In genomic region chr4:4995103-4995761, GRCh38 we compare ENCODE assay signal across 8 cellular contexts. TPM values are rescaled to one million over a fixed set of nuclear protein-coding genes. Genes with fewer than 3 reads are reported as not detected.
DNase-seq lines count a peak whose midpoint lies in the region; ATAC-seq and TF ChIP-seq lines count a peak whose summit lies in the region.

No MANE protein-coding gene starts in this region.

- H3F3A ChIP-seq in GM23248 (ENCODE audit: insufficient read depth), result peaks cover 25% of the 10 kb centered on the region; the same call in 1 of the 2 replicates

- no peak overlapping the region for H3K27ac Mint-ChIP-seq in WTC11
- no peak overlapping the region for H3K27ac Mint-ChIP-seq in stimulated activated naive B cell treated with anti-CD40 and anti-IgM and Interleukin-4, amounts not matched to agents 10 μg/mL and 1 μg/mL and 100 μg/mL, for 72 hours

- H3K27ac ChIP-seq in GM23248 (no peak overlapping the region), mesendoderm (ENCODE audit: low read depth, low read length) (no peak overlapping the region)

- no peak overlapping the region for H3K4ac ChIP-seq in mesendoderm (ENCODE audit: low read depth, low read length)

- DNase-seq in EH (ENCODE audit: low read depth), result peak; percentile 78
- DNase-seq in GM23248, result peak; percentile 78
- DNase-seq in NCI-H1417 treated with DMSO at 0.1 percent for 48 hours (lab: John Stamatoyannopoulos, UW), result peak; percentile 5
- peak; percentile 87 for DNase-seq in WTC11 (ENCODE audit: low spot score)
- peak; percentile 59 for DNase-seq in epidermal melanocyte (ENCODE audit: insufficient read length, low spot score)
- DNase-seq in mesendoderm, result peak; percentile 90
- DNase-seq in stimulated activated naive B cell treated with anti-CD40 and anti-IgM and Interleukin-4, amounts not matched to agents 10 μg/mL and 1 μg/mL and 100 μg/mL, for 72 hours, result peak; percentile 17

- in situ Hi-C loops in GM23248 (cut with MboI), result loop anchor here (10.0 to 25.0 kb wide), 3 partner anchors 150 to 508 kb away; no protein-coding TSS in a partner anchor

- no peaks in the 10 kb centered on the region for H3K9me3 ChIP-seq in GM23248 (ENCODE audit: low read depth)

- H3K79me2 ChIP-seq in GM23248 (ENCODE audit: insufficient read depth), result no peaks in the 10 kb centered on the region
- H3K79me2 ChIP-seq in mesendoderm (ENCODE audit: control insufficient read depth, insufficient read depth, low read length), result no peaks in the 10 kb centered on the region

- H3K4me3 Mint-ChIP-seq in WTC11, result no peak overlapping the region
- H3K4me3 Mint-ChIP-seq in stimulated activated naive B cell treated with anti-CD40 and anti-IgM and Interleukin-4, amounts not matched to agents 10 μg/mL and 1 μg/mL and 100 μg/mL, for 72 hours, result peak overlapping the region in 1 of 2 donors; percentile 2

- CTCF ChIA-PET in WTC11 (lab: Charles Lee), result interaction anchor here (1.1 to 1.5 kb wide), 2 partner anchors 28 to 33 kb away, joined by 3 read pairs; no protein-coding TSS in a partner anchor

- H4K20me1 ChIP-seq in GM23248 (ENCODE audit: insufficient read depth), result no peaks in the 10 kb centered on the region

- no peak overlapping the region for H4K5ac ChIP-seq in mesendoderm (ENCODE audit: low read length)

- no peak overlapping the region for H4K8ac ChIP-seq in mesendoderm (ENCODE audit: low read depth, low read length)

- 16 to 21% methylated on average over 18 of the region's 18 CpGs for WGBS in GM23248 (ENCODE audit: low coverage in 1 of 2, low lambda C conversion rate in 2 of 2, missing lambda C conversion rate in 2 of 2), 2 experiments
- no CpG with 5 or more reads among the region's 18 CpGs for WGBS in mesendoderm (ENCODE audit: extremely low coverage, insufficient coverage, low lambda C conversion rate)

- no peak overlapping the region for H3K18ac ChIP-seq in mesendoderm (ENCODE audit: low read length)

- peaks cover 20% of the 10 kb centered on the region for H3K27me3 ChIP-seq in GM23248 (replicated peaks; ENCODE audit: insufficient read depth)
- no peaks in the 10 kb centered on the region for H3K27me3 ChIP-seq in mesendoderm (ENCODE audit: insufficient read depth, low read length, poor library complexity)

- H3K9me3 Mint-ChIP-seq in WTC11, result no peaks in the 10 kb centered on the region
- H3K9me3 Mint-ChIP-seq in stimulated activated naive B cell treated with anti-CD40 and anti-IgM and Interleukin-4, amounts not matched to agents 10 μg/mL and 1 μg/mL and 100 μg/mL, for 72 hours, result no peaks in the 10 kb centered on the region

- POLR2A ChIA-PET in WTC11 (lab: Charles Lee), result no interaction called here

- no peaks in the 10 kb centered on the region for H3K36me3 ChIP-seq in GM23248 (ENCODE audit: low read depth)
- no peaks in the 10 kb centered on the region for H3K36me3 ChIP-seq in mesendoderm (ENCODE audit: control insufficient read depth, insufficient read depth, low read length)

- no peak overlapping the region for H2BK5ac ChIP-seq in mesendoderm (ENCODE audit: low read length)

- no peak overlapping the region for H2AFZ ChIP-seq in GM23248

- no peak overlapping the region for H3K4me3 ChIP-seq in GM23248
- no peak overlapping the region for H3K4me3 ChIP-seq in mesendoderm (ENCODE audit: low read length)

- no peak overlapping the region for H2BK120ac ChIP-seq in mesendoderm (ENCODE audit: low read depth, low read length)

- no peak overlapping the region for H3K23ac ChIP-seq in mesendoderm (ENCODE audit: low read length)

- H2AK5ac ChIP-seq in mesendoderm (ENCODE audit: low read length), result no peak overlapping the region

- H3K9ac ChIP-seq in GM23248, result no peak overlapping the region
- peak overlapping the region; percentile 45 for H3K9ac ChIP-seq in mesendoderm (ENCODE audit: low read length)

- H3K4me1 Mint-ChIP-seq in WTC11, result peaks cover 16% of the 10 kb centered on the region
- peaks cover 10 to 15% of the 10 kb centered on the region in 2 donors for H3K4me1 Mint-ChIP-seq in stimulated activated naive B cell treated with anti-CD40 and anti-IgM and Interleukin-4, amounts not matched to agents 10 μg/mL and 1 μg/mL and 100 μg/mL, for 72 hours

- peak overlapping the region; percentile 71 for H3K56ac ChIP-seq in mesendoderm (ENCODE audit: low read length)

- ATAC-seq in WTC11, result peak; percentile 96
- ATAC-seq in stimulated activated naive B cell treated with anti-CD40 and anti-IgM and Interleukin-4, amounts not matched to agents 10 μg/mL and 1 μg/mL and 100 μg/mL, for 72 hours (replicated peaks), result peak; percentile 76 to 81
- no peak for ATAC-seq in GM18517 (IDR thresholded peaks at IDR 0.05; ENCODE audit: unreplicated experiment)

- H3K36me3 Mint-ChIP-seq in WTC11, result no peaks in the 10 kb centered on the region
- no peaks in the 10 kb centered on the region for H3K36me3 Mint-ChIP-seq in stimulated activated naive B cell treated with anti-CD40 and anti-IgM and Interleukin-4, amounts not matched to agents 10 μg/mL and 1 μg/mL and 100 μg/mL, for 72 hours

- H3K9me2 ChIP-seq in GM23248 (ENCODE audit: insufficient read depth), result no peaks in the 10 kb centered on the region

- H3K4me1 ChIP-seq in GM23248 (ENCODE audit: insufficient read depth) (peaks cover 27% of the 10 kb centered on the region), mesendoderm (ENCODE audit: control insufficient read depth, low read depth, low read length) (peaks cover 2% of the 10 kb centered on the region)

- H3K4me2 ChIP-seq in GM23248 (ENCODE audit: unreplicated experiment) (no peak overlapping the region), mesendoderm (ENCODE audit: low read length) (no peak overlapping the region)

- H2BK15ac ChIP-seq in mesendoderm (replicated peaks; ENCODE audit: low read depth), result no peak overlapping the region

- TF ChIP-seq CTCF in WTC11 (IDR thresholded peaks at IDR 0.05), result peak; percentile 90

- H3K27me3 Mint-ChIP-seq in WTC11 (ENCODE audit: low read depth), result peaks cover 17% of the 10 kb centered on the region
- peaks cover 23 to 24% of the 10 kb centered on the region in 2 donors for H3K27me3 Mint-ChIP-seq in stimulated activated naive B cell treated with anti-CD40 and anti-IgM and Interleukin-4, amounts not matched to agents 10 μg/mL and 1 μg/mL and 100 μg/mL, for 72 hours

- H3K79me1 ChIP-seq in mesendoderm (ENCODE audit: low read length), result no peaks in the 10 kb centered on the region

TF ChIP-seq in WTC11, 78 proteins besides CTCF, POLR2A, EP300 and RAD21:
- TF ChIP-seq HMGXB4 (CRISPR knock-in tag; IDR thresholded peaks at IDR 0.05) (0 out of 2 replicates have a peak, but pooled peaks have one; percentile 29), MXD4 (CRISPR knock-in tag; IDR thresholded peaks at IDR 0.05; ENCODE audit: borderline replicate concordance) (no peak), ZNF232 (CRISPR knock-in tag; IDR thresholded peaks at IDR 0.05) (peak; percentile 94)

RNA-seq across cellular contexts. Expression of gene CYTL1, which starts 24.0 kb away (rescaled TPM):
- 1.5 TPM in 1 of 2 replicates, not detected in the other for total RNA-seq in GM23248 (2014; rRNA removed; shearing (Covaris generic))
- polyA plus RNA-seq in GM23248 (2016; fragmentation: Nextera tagmentation; extraction: Ambion mirVana), result 0.84 and 1.1 TPM in 2 replicates
- 3.2 to 7.9 TPM (median 7.1 TPM) in 3 replicates for total RNA-seq in WTC11 (2021)
- 10.5 TPM for polyA plus RNA-seq in mesendoderm (2013, experiment 1 of 2)
- 11.0 TPM for polyA plus RNA-seq in mesendoderm (2013, experiment 2 of 2)

RNA-seq across cellular contexts. Expression of gene STK32B, which starts 56.0 kb away (rescaled TPM):
- 6.1 and 6.4 TPM in 2 replicates for total RNA-seq in GM23248 (2014; rRNA removed; shearing (Covaris generic))
- 4.9 and 5.4 TPM in 2 replicates for polyA plus RNA-seq in GM23248 (2016; fragmentation: Nextera tagmentation; extraction: Ambion mirVana)
- total RNA-seq in WTC11 (2021), result 1.2 to 1.9 TPM (median 1.6 TPM) in 3 replicates
- polyA plus RNA-seq in mesendoderm (2013, experiment 1 of 2), result 0.83 TPM
- 0.88 TPM for polyA plus RNA-seq in mesendoderm (2013, experiment 2 of 2)

Comparison
In these comparisons a context has a peak if more than half of its experiments do, and no peak if none do; other contexts are left out.
1. DNase-seq: peak in every context shown above with its lines; median percentile 90 in mesendoderm; 87 in WTC11; 78 in EH; 78 in GM23248; 59 in epidermal melanocyte; 17 in stimulated activated naive B cell treated with anti-CD40 and anti-IgM and Interleukin-4, amounts not matched to agents 10 μg/mL and 1 μg/mL and 100 μg/mL, for 72 hours; 5 in NCI-H1417 treated with DMSO at 0.1 percent for 48 hours.